ENCODE assay signal across 25 cellular contexts in genomic region chr3:133853063-133853924, GRCh38.
"Had no signal": no experiment of that assay in that cellular context is flagged by ENCODE, and none has a peak within 500 bp of the region (broad histone marks: within the 10 kb centered on the region; RNA-seq: fewer than 3 reads in every experiment).

No MANE protein-coding gene starts in this region.

- H3K27me3 ChIP-seq: body of pancreas, colonic mucosa, gastroesophageal sphincter, pancreas, vagina had no signal

- ATAC-seq: activated T-cell treated with anti-CD3 and anti-CD28 coated beads, Interleukin-2, amount 50 U/mL, for 4 hours; activated T-helper 17 cell treated with anti-CD3 and anti-CD28 coated beads, Interleukin-2, amount 50 U/mL, for 72 hours; body of pancreas; gastroesophageal sphincter; naive thymus-derived CD4-positive, alpha-beta T cell; psoas muscle; T-helper 17 cell had no signal

- H3K27ac Mint-ChIP-seq: activated CD4-positive, alpha-beta memory T cell treated with anti-CD3 and anti-CD28 coated beads for 36 hours; activated CD4-positive, alpha-beta T cell treated with anti-CD3 and anti-CD28 coated beads, Interleukin-2, amount 10 ng/mL, durations not matched to agents 24 days and 14 days; activated T-helper 17 cell treated with anti-CD3 and anti-CD28 coated beads, Interleukin-2, amount 50 U/mL, for 72 hours; naive thymus-derived CD4-positive, alpha-beta T cell; T-helper 17 cell; type B pancreatic cell had no signal

- H3K27ac ChIP-seq: body of pancreas, colonic mucosa, gastroesophageal sphincter, pancreas, psoas muscle, vagina had no signal

- H3K4me1 ChIP-seq: body of pancreas, colonic mucosa, gastroesophageal sphincter, pancreas, psoas muscle, vagina had no signal

- H3K4me1 Mint-ChIP-seq: activated T-helper 17 cell treated with anti-CD3 and anti-CD28 coated beads, Interleukin-2, amount 50 U/mL, for 72 hours had no signal

- H3K36me3 ChIP-seq: colonic mucosa, gastroesophageal sphincter, pancreas, vagina had no signal

- H3K27me3 Mint-ChIP-seq: activated CD4-positive, alpha-beta memory T cell treated with anti-CD3 and anti-CD28 coated beads for 36 hours; activated T-helper 17 cell treated with anti-CD3 and anti-CD28 coated beads, Interleukin-2, amount 50 U/mL, for 72 hours; type B pancreatic cell had no signal

- FAIRE-seq: endometrium, islet of Langerhans, pancreas had no signal

- H3K9me3 ChIP-seq: body of pancreas, colonic mucosa, gastroesophageal sphincter, pancreas, psoas muscle, vagina had no signal

- H3K4me3 Mint-ChIP-seq: activated CD4-positive, alpha-beta memory T cell treated with anti-CD3 and anti-CD28 coated beads for 36 hours; activated CD4-positive, alpha-beta T cell treated with anti-CD3 and anti-CD28 coated beads, Interleukin-2, amount 10 ng/mL, durations not matched to agents 24 days and 14 days; activated T-cell treated with anti-CD3 and anti-CD28 coated beads, Interleukin-2, amount 50 U/mL, for 4 hours; activated T-helper 17 cell treated with anti-CD3 and anti-CD28 coated beads, Interleukin-2, amount 50 U/mL, for 72 hours; naive thymus-derived CD4-positive, alpha-beta T cell; T-helper 17 cell; type B pancreatic cell had no signal

- H3K4me3 ChIP-seq: body of pancreas, colonic mucosa, gastroesophageal sphincter, pancreas, psoas muscle, vagina had no signal

- DNase-seq: activated CD4-positive, alpha-beta memory T cell treated with anti-CD3 and anti-CD28 coated beads for 36 hours; activated CD4-positive, alpha-beta T cell treated with anti-CD3 and anti-CD28 coated beads, Interleukin-2, amount 10 ng/mL, durations not matched to agents 24 days and 14 days; activated CD4-positive, CD25-positive, alpha-beta regulatory T cell treated with anti-CD3 and anti-CD28 coated beads, Interleukin-2, amount 50 U/mL, for 72 hours; activated gamma-delta T cell treated with Interleukin-2 at 50 U/mL for 16 hours; activated naive CD4-positive, alpha-beta T cell treated with anti-CD3 and anti-CD28 coated beads, Interleukin-2, amount 50 U/mL, for 16 hours; activated T-cell treated with anti-CD3 and anti-CD28 coated beads, Interleukin-2, amount 50 U/mL, for 4 hours; anterior cingulate cortex; body of pancreas; cerebellar nuclear complex; colonic mucosa; effector CD8-positive, alpha-beta T cell; midbrain; naive thymus-derived CD4-positive, alpha-beta T cell; pancreas; psoas muscle; stimulated activated CD4-positive, alpha-beta T cell treated with anti-CD3 and anti-CD28 coated beads, Interleukin-2, amount 100 ng/mL, for 48 hours; stimulated activated naive CD4-positive, alpha-beta T cell treated with Interleukin-2 at 50 U/mL for 16 hours; T-helper 17 cell; T1000 had no signal

- H3K9me3 Mint-ChIP-seq: activated CD4-positive, alpha-beta memory T cell treated with anti-CD3 and anti-CD28 coated beads for 36 hours; activated CD4-positive, alpha-beta T cell treated with anti-CD3 and anti-CD28 coated beads, Interleukin-2, amount 10 ng/mL, durations not matched to agents 24 days and 14 days; activated T-cell treated with anti-CD3 and anti-CD28 coated beads, Interleukin-2, amount 50 U/mL, for 4 hours; activated T-helper 17 cell treated with anti-CD3 and anti-CD28 coated beads, Interleukin-2, amount 50 U/mL, for 72 hours; type B pancreatic cell had no signal
